Comparison of ENCODE assay signal across 14 cellular contexts in the genomic region with DNA sequence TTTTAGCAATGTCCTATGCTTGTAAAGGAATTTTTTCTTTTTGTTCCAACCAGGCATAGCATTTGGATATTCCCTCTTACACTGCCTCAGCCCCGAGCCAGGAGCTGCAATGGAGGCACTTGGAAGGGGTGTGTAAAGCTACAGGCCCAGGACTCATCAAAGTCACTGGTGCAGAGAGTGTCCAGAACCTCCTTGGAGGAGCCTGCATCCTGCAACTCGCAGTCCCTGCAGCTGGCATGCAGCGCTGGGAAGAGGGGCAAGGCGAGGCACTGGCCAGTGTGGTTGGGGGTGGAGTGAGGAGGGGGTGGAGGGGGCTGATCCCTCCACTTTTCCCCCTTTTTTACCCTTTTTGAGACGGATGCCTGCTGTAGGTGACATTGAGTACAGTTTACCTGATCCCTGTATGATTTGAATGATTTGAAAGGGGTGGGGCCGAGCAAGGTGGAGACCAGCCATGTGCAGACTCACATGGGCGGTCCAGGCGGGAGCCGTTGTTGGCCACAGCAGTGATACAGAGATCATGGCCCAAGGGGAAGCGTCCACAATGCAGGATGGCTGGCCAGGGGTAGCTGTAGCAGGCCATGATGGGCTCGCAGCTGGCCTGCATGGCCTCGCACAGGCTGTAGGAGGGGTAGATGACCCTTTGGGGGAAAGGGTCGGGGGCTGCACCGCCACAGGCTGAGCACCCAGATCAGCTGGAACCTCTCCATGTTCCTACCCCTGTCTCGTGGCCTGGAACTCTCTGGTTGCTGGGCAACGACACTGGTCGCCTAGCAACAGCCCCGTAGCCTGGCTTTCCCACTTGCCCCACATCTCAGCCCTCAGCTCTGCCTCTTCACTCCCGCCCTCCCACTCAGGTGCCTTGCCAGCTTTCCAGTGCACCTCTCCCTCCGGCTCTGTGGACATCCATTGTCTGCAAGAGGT. TPM values are rescaled to one million over a fixed set of nuclear protein-coding genes. Genes with fewer than 3 reads are reported as not detected.
A peak's percentile ranks its signal among the peaks of the same experiment; 100 is the strongest.
DNase-seq lines count a peak whose midpoint lies in the region; ATAC-seq and TF ChIP-seq lines count a peak whose summit lies in the region.
"Had no signal": no experiment of that assay in that cellular context is flagged by ENCODE, and none has a peak within 500 bp of the region (broad histone marks: within the 10 kb centered on the region; RNA-seq: fewer than 3 reads in every experiment).

No MANE protein-coding gene starts in this region.

- H3K36me3 ChIP-seq in osteoblast (ENCODE audit: insufficient read depth, low read length), result peaks cover 9% of the 10 kb centered on the region

- no peak overlapping the region for H3K4me2 ChIP-seq in osteoblast (ENCODE audit: insufficient read depth, low read length)

- H3K27me3 ChIP-seq in dorsolateral prefrontal cortex (no peaks in the 10 kb centered on the region), osteoblast (ENCODE audit: insufficient read depth, low read length) (no peaks in the 10 kb centered on the region)
- H3K27me3 ChIP-seq: cardiac muscle cell had no signal

- intact Hi-C loops in dorsolateral prefrontal cortex (cut with DNase I), result no loop called here

- peak overlapping the region in 57 of 59 donors; percentile 18 to 89 (median 74) for H3K27ac ChIP-seq in dorsolateral prefrontal cortex
- H3K27ac ChIP-seq in osteoblast (ENCODE audit: low read depth, low read length), result no peak overlapping the region
- H3K27ac ChIP-seq: cardiac muscle cell had no signal

- H3K4me1 ChIP-seq in osteoblast (ENCODE audit: insufficient read depth, low read length), result no peaks in the 10 kb centered on the region

- peaks cover 2% of the 10 kb centered on the region for H4K20me1 ChIP-seq in osteoblast (ENCODE audit: insufficient read depth, low read length)

- H3K79me2 ChIP-seq in osteoblast (ENCODE audit: insufficient read depth, low read length), result peaks cover 18% of the 10 kb centered on the region

- H2AFZ ChIP-seq in osteoblast (ENCODE audit: low read length), result no peak overlapping the region

- TF ChIP-seq CTCF in dorsolateral prefrontal cortex (IDR thresholded peaks at IDR 0.05 in 54 of 56, conservative IDR thresholded peaks at IDR 0.05 in 2 of 56; ENCODE audit: low read depth in 1 of 56, partially characterized antibody in 56 of 56) (no peak), osteoblast (IDR thresholded peaks at IDR 0.05; ENCODE audit: extremely low read depth, low read depth, low read length) (no peak)

- ATAC-seq in HG02678 (IDR thresholded peaks at IDR 0.05; ENCODE audit: unreplicated experiment), result no peak

- DNase-seq in NCI-H1417 (lab: John Stamatoyannopoulos, UW) (peak; percentile 85 to 92 (median 86)), NCI-H1417 treated with DMSO at 0.1 percent for 48 hours (lab: John Stamatoyannopoulos, UW) (no peak), NCI-H345 (lab: John Stamatoyannopoulos, UW) (peak; percentile 55), dorsolateral prefrontal cortex (peak in 8 of 10 donors; percentile 35 to 76 (median 70)), osteoblast (ENCODE audit: insufficient read length, low spot score, missing footprints) (peak; percentile 34), GM03348 (ENCODE audit: low spot score) (no peak), NCI-H1694 treated with DMSO at 0.1 percent for 48 hours (lab: John Stamatoyannopoulos, UW) (no peak)
- DNase-seq: activated CD4-positive, alpha-beta memory T cell treated with anti-CD3 and anti-CD28 coated beads, Interleukin-2, amount 10 ng/mL, durations not matched to agents 7 days and 5 days; Karpas-422; NCI-H446 treated with DMSO at 0.1 percent for 48 hours; T-helper 9 cell had no signal

- no peaks in the 10 kb centered on the region for H3K9me3 ChIP-seq in osteoblast (ENCODE audit: low read depth, low read length)

- H3K4me3 ChIP-seq in dorsolateral prefrontal cortex (peak overlapping the region in 10 of 59 donors; percentile 0 to 27 (median 12)), osteoblast (ENCODE audit: insufficient read depth, low read length) (no peak overlapping the region)
- H3K4me3 ChIP-seq: cardiac muscle cell, lung had no signal

RNA-seq across cellular contexts. Expression of gene P4HTM, which starts 7.9 kb away (rescaled TPM):
- total RNA-seq in dorsolateral prefrontal cortex, result 100 to 1,000 TPM in 117 of 120 experiments, 10 to 100 TPM in 3; 91.4 to 175 (median 129) TPM
- 31.8 and 32.4 TPM in 2 replicates for total RNA-seq in osteoblast

RNA-seq across cellular contexts. Expression of gene WDR6, which starts 9.2 kb away (rescaled TPM):
- total RNA-seq in dorsolateral prefrontal cortex, result 100 to 1,000 TPM in 89 of 120 experiments, 10 to 100 TPM in 31; 60.3 to 190 (median 117) TPM
- total RNA-seq in osteoblast, result 74.3 and 98.4 TPM in 2 replicates

RNA-seq across cellular contexts. Expression of gene DALRD3, which starts 20.4 kb away (rescaled TPM):
- total RNA-seq in dorsolateral prefrontal cortex (10 to 100 TPM; 12.8 to 34.8 (median 24.4) TPM), osteoblast (37.1 and 39.1 TPM in 2 replicates)

RNA-seq across cellular contexts. Expression of gene NDUFAF3, which starts 23.9 kb away (rescaled TPM):
- total RNA-seq in dorsolateral prefrontal cortex (100 to 1,000 TPM in 8 of 120 experiments, 10 to 100 TPM in 112; 57.3 to 129 (median 81.1) TPM), osteoblast (43.0 and 43.4 TPM in 2 replicates)

RNA-seq across cellular contexts. Expression of gene IMPDH2, which starts 31.2 kb away (rescaled TPM):
- 10 to 100 TPM; 36.9 to 82.7 (median 56.0) TPM for total RNA-seq in dorsolateral prefrontal cortex
- 273 and 286 TPM in 2 replicates for total RNA-seq in osteoblast

Comparison
In these comparisons a context has a peak if more than half of its experiments do, and no peak if none do; other contexts are left out.
1. DNase-seq: peak in NCI-H1417 (3 of 3), NCI-H345 (single experiment), dorsolateral prefrontal cortex (8 of 10) and osteoblast (single experiment); none in NCI-H1417 treated with DMSO at 0.1 percent for 48 hours (single experiment), GM03348 (single experiment) and NCI-H1694 treated with DMSO at 0.1 percent for 48 hours (single experiment).